Comparison of ENCODE assay signal across 8 cellular contexts in the genomic region with DNA sequence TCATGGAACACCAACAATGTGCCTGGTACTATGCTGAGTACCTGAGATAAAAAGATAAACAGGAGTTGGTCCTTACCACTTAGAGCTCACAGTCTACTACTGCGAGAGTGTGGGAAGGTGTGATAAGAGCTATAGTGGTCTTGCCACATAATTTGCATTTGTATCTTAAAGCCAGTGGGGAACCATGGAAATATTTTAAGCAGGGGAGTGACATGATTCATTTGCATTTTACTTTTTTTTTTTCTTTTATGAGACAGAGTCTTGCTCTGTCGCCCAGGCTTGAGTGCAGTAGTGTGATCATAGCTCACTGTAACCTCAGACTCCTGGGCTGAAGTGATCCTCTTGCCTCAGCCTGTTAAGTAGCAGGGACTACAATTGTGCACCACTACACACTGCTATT. TPM values are rescaled to one million over a fixed set of nuclear protein-coding genes. Genes with fewer than 3 reads are reported as not detected.
A peak's percentile ranks its signal among the peaks of the same experiment; 100 is the strongest.
DNase-seq lines count a peak whose midpoint lies in the region; ATAC-seq and TF ChIP-seq lines count a peak whose summit lies in the region.
"Not testable (repeated sequence)": the region's sequence is repeated elsewhere in the genome, so short reads cannot be mapped to it uniquely, and the experiment has no call there.

No MANE protein-coding gene starts in this region.

- intact Hi-C loops in activated CD8-positive, alpha-beta T cell treated with anti-CD3 and anti-CD28 coated beads for 36 hours (cut with micrococcal nuclease); natural killer cell (cut with micrococcal nuclease): not testable (repeated sequence)

- DNase-seq in activated CD8-positive, alpha-beta T cell treated with anti-CD3 and anti-CD28 coated beads for 36 hours; natural killer cell: not testable (repeated sequence)

- not testable (repeated sequence) for H3K27ac Mint-ChIP-seq in activated CD8-positive, alpha-beta T cell treated with anti-CD3 and anti-CD28 coated beads for 36 hours; natural killer cell

- CTCF ChIA-PET in activated CD8-positive, alpha-beta T cell treated with anti-CD3 and anti-CD28 coated beads for 36 hours (lab: Charles Lee): not testable (repeated sequence)

- not testable (repeated sequence) for H3K36me3 Mint-ChIP-seq in activated CD8-positive, alpha-beta T cell treated with anti-CD3 and anti-CD28 coated beads for 36 hours (ENCODE audit: low read depth); natural killer cell

- peak; percentile 95 for ATAC-seq in GM18498 (IDR thresholded peaks at IDR 0.05; ENCODE audit: unreplicated experiment)
- ATAC-seq in GM19023 (IDR thresholded peaks at IDR 0.05; ENCODE audit: unreplicated experiment): peak; percentile 84
- ATAC-seq in GM21367 (IDR thresholded peaks at IDR 0.05; ENCODE audit: unreplicated experiment): peak; percentile 94
- ATAC-seq in HG02610 (IDR thresholded peaks at IDR 0.05; ENCODE audit: unreplicated experiment): peak; percentile 82
- peak; percentile 69 for ATAC-seq in HG03045 (IDR thresholded peaks at IDR 0.05; ENCODE audit: unreplicated experiment)
- ATAC-seq in HG03432 (IDR thresholded peaks at IDR 0.05; ENCODE audit: unreplicated experiment): peak; percentile 97
- peak; percentile 92 for ATAC-seq in activated CD8-positive, alpha-beta T cell treated with anti-CD3 and anti-CD28 coated beads for 36 hours
- peak; percentile 21 to 73 (median 60) for ATAC-seq in natural killer cell

- H3K9me3 Mint-ChIP-seq in activated CD8-positive, alpha-beta T cell treated with anti-CD3 and anti-CD28 coated beads for 36 hours; natural killer cell: not testable (repeated sequence)

- TF ChIP-seq CTCF in activated CD8-positive, alpha-beta T cell treated with anti-CD3 and anti-CD28 coated beads for 36 hours (IDR thresholded peaks at IDR 0.05); natural killer cell (IDR thresholded peaks at IDR 0.05): not testable (repeated sequence)

- POLR2A ChIA-PET in activated CD8-positive, alpha-beta T cell treated with anti-CD3 and anti-CD28 coated beads for 36 hours (lab: Charles Lee): not testable (repeated sequence)

- not testable (repeated sequence) for H3K27me3 Mint-ChIP-seq in activated CD8-positive, alpha-beta T cell treated with anti-CD3 and anti-CD28 coated beads for 36 hours; natural killer cell (ENCODE audit: low read depth in 2 of 2)

- H3K4me1 Mint-ChIP-seq in activated CD8-positive, alpha-beta T cell treated with anti-CD3 and anti-CD28 coated beads for 36 hours (ENCODE audit: low read depth); natural killer cell: not testable (repeated sequence)

- not testable (repeated sequence) for H3K4me3 Mint-ChIP-seq in activated CD8-positive, alpha-beta T cell treated with anti-CD3 and anti-CD28 coated beads for 36 hours; natural killer cell

RNA-seq across cellular contexts. Expression of gene FAM72C, which starts 54.2 kb away (rescaled TPM):
- total RNA-seq in activated CD8-positive, alpha-beta T cell treated with anti-CD3 and anti-CD28 coated beads for 36 hours: 10 to 100 TPM; 21.4 to 25.9 TPM
- under 1 TPM in 2 of 3 donors, not detected in 1; 0.18 to 0.19 TPM for total RNA-seq in natural killer cell

Comparison
In these comparisons a context has a peak if more than half of its experiments do, and no peak if none do; other contexts are left out.
1. RNA of gene FAM72C, which starts 54.2 kb away (total RNA-seq): 21.4 to 25.9 TPM in activated CD8-positive, alpha-beta T cell treated with anti-CD3 and anti-CD28 coated beads for 36 hours; 0.18 to 0.19 TPM in natural killer cell; every median in the first group is over 10 times any median in the second.
2. Peak in every context shown above with its lines, with median percentiles within 50 percentile points of each other: ATAC-seq.